ENCODE assay signal across 29 cellular contexts in genomic region chr17:36743130-36743529, GRCh38.
DNase-seq lines count a peak whose midpoint lies in the region; ATAC-seq, FAIRE-seq and TF ChIP-seq lines count a peak whose summit lies in the region.
"Had no signal": no experiment of that assay in that cellular context is flagged by ENCODE, and none has a peak within 500 bp of the region (broad histone marks: within the 10 kb centered on the region; RNA-seq: fewer than 3 reads in every experiment).

No MANE protein-coding gene starts in this region.

- CTCF ChIA-PET in PC-9 (lab: Charles Lee): no interaction called here

- DNase-seq in DMS53 (lab: John Stamatoyannopoulos, UW) (peak; percentile 22), DMS53 treated with DMSO at 0.1 percent for 48 hours (lab: John Stamatoyannopoulos, UW; ENCODE audit: unreplicated experiment) (no peak), NCI-H2029 treated with DMSO at 0.1 percent for 48 hours (lab: John Stamatoyannopoulos, UW) (peak; percentile 36), PC-9 (peak; percentile 32 to 36), renal cortical epithelial cell (ENCODE audit: low read depth) (peak; percentile 47), NCI-H2171 (lab: John Stamatoyannopoulos, UW) (no peak), small intestine (no peak)
- DNase-seq: 8988T; activated CD8-positive, alpha-beta T cell treated with anti-CD3 and anti-CD28 coated beads, Interleukin-2, amount 10 ng/mL, durations not matched to agents 7 days and 5 days; activated gamma-delta T cell; activated naive CD8-positive, alpha-beta T cell treated with anti-CD3 and anti-CD28 coated beads, Interleukin-2, amount 50 U/mL, for 24 hours; activated T-cell treated with anti-CD3 and anti-CD28 coated beads for 4 hours; CD4-positive, alpha-beta memory T cell; cerebellar nuclear complex; DMS 273 treated with DMSO at 0.1 percent for 48 hours; head of caudate nucleus; kidney glomerular epithelial cell; NCI-H1092; NCI-H226; SJCRH30; stomach; T-helper 1 cell; transverse colon had no signal

- no peak for FAIRE-seq in small intestine (lab: Jason Lieb, UNC)
- FAIRE-seq: GM18507, RCC 7860 had no signal

- H3K4me2 ChIP-seq in PC-9: no peak overlapping the region

- H3K27ac ChIP-seq in PC-9: no peak overlapping the region
- H3K27ac ChIP-seq in small intestine (ENCODE audit: low read depth in 1 of 2, low read length in 1 of 2): no peak overlapping the region
- H3K27ac ChIP-seq: epithelial cell of prostate, HL-60, neutrophil, SJCRH30, stomach, transverse colon had no signal

- no peak for TF ChIP-seq CTCF in PC-9 (conservative IDR thresholded peaks at IDR 0.05)

- intact Hi-C loops in PC-9 (cut with micrococcal nuclease; ENCODE audit: unreplicated experiment): no loop called here

- H3K9me3 ChIP-seq in PC-9 (ENCODE audit: insufficient read depth, low read depth) (no peaks in the 10 kb centered on the region), small intestine (ENCODE audit: control insufficient read depth, low read depth) (no peaks in the 10 kb centered on the region)
- H3K9me3 ChIP-seq: neutrophil, SJCRH30, stomach, transverse colon had no signal

- POLR2A ChIA-PET in PC-9 (lab: Charles Lee; ENCODE audit: unreplicated experiment): no interaction called here

- 64 to 81% (median 74%) methylated on average over 7 of the region's 7 CpGs for WGBS in small intestine, 3 donors

- H3K36me3 ChIP-seq in PC-9 (ENCODE audit: low read depth) (no peaks in the 10 kb centered on the region), small intestine (ENCODE audit: control insufficient read depth in 2 of 2, insufficient read depth in 2 of 2, low read length in 2 of 2) (no peaks in the 10 kb centered on the region)
- H3K36me3 ChIP-seq: neutrophil, SJCRH30, stomach, transverse colon had no signal

- H4K20me1 ChIP-seq in PC-9 (ENCODE audit: insufficient read depth): no peaks in the 10 kb centered on the region; the same call in 1 of the 2 replicates

- H3F3A ChIP-seq in PC-9 (ENCODE audit: insufficient read depth, low read depth): no peaks in the 10 kb centered on the region

- no peaks in the 10 kb centered on the region for H3K4me1 ChIP-seq in PC-9 (replicated peaks; ENCODE audit: insufficient read depth)
- no peaks in the 10 kb centered on the region for H3K4me1 ChIP-seq in small intestine (ENCODE audit: control insufficient read depth in 2 of 2, insufficient read depth in 1 of 2, low read depth in 1 of 2, low read length in 1 of 2)
- H3K4me1 ChIP-seq: SJCRH30, stomach, transverse colon had no signal

- H3K9me2 ChIP-seq in PC-9 (ENCODE audit: insufficient read depth): no peaks in the 10 kb centered on the region

- H2AFZ ChIP-seq in PC-9: no peak overlapping the region

- H3K4me3 ChIP-seq in PC-9 (no peak overlapping the region), small intestine (ENCODE audit: low read depth in 1 of 2, low read length in 2 of 2) (no peak overlapping the region)
- H3K4me3 ChIP-seq: SJCRH30, stomach, transverse colon had no signal

- no TSS peak for BruUV-seq in PC-9 (replicated peaks; lab: Mats Ljungman, UMichigan)

- H3K27me3 ChIP-seq in PC-9 (ENCODE audit: insufficient read depth, low read depth) (peaks cover 24% of the 10 kb centered on the region), small intestine (ENCODE audit: control insufficient read depth in 2 of 2, insufficient read depth in 2 of 2, low read length in 2 of 2) (no peaks in the 10 kb centered on the region)

- ATAC-seq in GM19467 (IDR thresholded peaks at IDR 0.05; ENCODE audit: unreplicated experiment): no peak
- ATAC-seq: activated CD8-positive, alpha-beta T cell treated with anti-CD3 and anti-CD28 coated beads, Interleukin-2, amount 10 ng/mL, durations not matched to agents 7 days and 5 days; activated naive CD8-positive, alpha-beta T cell treated with anti-CD3 and anti-CD28 coated beads, Interleukin-2, amount 50 U/mL, for 24 hours had no signal

- no peaks in the 10 kb centered on the region for H3K79me2 ChIP-seq in PC-9 (ENCODE audit: low read depth)

Comparison
In these comparisons a context has a peak if more than half of its experiments do, and no peak if none do; other contexts are left out.
1. DNase-seq: peak in DMS53 (single experiment), NCI-H2029 treated with DMSO at 0.1 percent for 48 hours (single experiment), PC-9 (2 of 2) and renal cortical epithelial cell (single experiment); none in DMS53 treated with DMSO at 0.1 percent for 48 hours (single experiment), NCI-H2171 (single experiment) and small intestine (single experiment).